ENCODE assay signal across 20 cellular contexts in genomic region chr7:164882-165660, GRCh38. TPM values are rescaled to one million over a fixed set of nuclear protein-coding genes. Genes with fewer than 3 reads are reported as not detected.
DNase-seq lines count a peak whose midpoint lies in the region; ATAC-seq and TF ChIP-seq lines count a peak whose summit lies in the region.
"Had no signal": no experiment of that assay in that cellular context is flagged by ENCODE, and none has a peak within 500 bp of the region (broad histone marks: within the 10 kb centered on the region; RNA-seq: fewer than 3 reads in every experiment).

No MANE protein-coding gene starts in this region.

- H3K4me3 ChIP-seq in BE2C (ENCODE audit: low read depth, low read length) (no peak overlapping the region), PC-3 (ENCODE audit: low read length) (no peak overlapping the region)
- H3K4me3 ChIP-seq: esophagus squamous epithelium had no signal

- H3K27ac ChIP-seq in PC-3 (ENCODE audit: low read length), result no peak overlapping the region

- no peaks in the 10 kb centered on the region for H3K9me3 Mint-ChIP-seq in MCF 10A (ENCODE audit: unreplicated experiment)
- no peaks in the 10 kb centered on the region for H3K9me3 Mint-ChIP-seq in activated CD4-positive, alpha-beta T cell treated with anti-CD3 and anti-CD28 coated beads for 36 hours (ENCODE audit: low read depth)
- H3K9me3 Mint-ChIP-seq: activated T-cell treated with anti-CD3 and anti-CD28 coated beads, Interleukin-2, amount 50 U/mL, for 24 hours; CD8-positive, alpha-beta T cell; central memory CD8-positive, alpha-beta T cell; naive B cell; T-cell had no signal

- H3K9me3 ChIP-seq in BE2C (no peaks in the 10 kb centered on the region), PC-3 (ENCODE audit: low read length) (no peaks in the 10 kb centered on the region)
- H3K9me3 ChIP-seq: esophagus squamous epithelium had no signal

- no peaks in the 10 kb centered on the region for H3K36me3 ChIP-seq in BE2C
- H3K36me3 ChIP-seq in PC-3 (ENCODE audit: low read depth, low read length), result no peaks in the 10 kb centered on the region
- H3K36me3 ChIP-seq: esophagus squamous epithelium had no signal

- peaks cover 67% of the 10 kb centered on the region for H3K27me3 Mint-ChIP-seq in MCF 10A (ENCODE audit: insufficient read depth, unreplicated experiment)
- H3K27me3 Mint-ChIP-seq in activated CD4-positive, alpha-beta T cell treated with anti-CD3 and anti-CD28 coated beads for 36 hours, result peaks cover 18% of the 10 kb centered on the region

- POLR2A ChIA-PET in PC-3 (lab: Charles Lee; ENCODE audit: unreplicated experiment) (no interaction called here), MCF 10A (lab: Yijun Ruan, JAX) (no interaction called here)
- POLR2A ChIA-PET in activated CD4-positive, alpha-beta T cell treated with anti-CD3 and anti-CD28 coated beads for 36 hours (lab: Charles Lee), result no interaction called here

- TF ChIP-seq CTCF in BE2C (IDR thresholded peaks at IDR 0.05; ENCODE audit: low read depth, low read length), result no peak
- no peak for TF ChIP-seq CTCF in PC-3 (conservative IDR thresholded peaks at IDR 0.05; ENCODE audit: low read depth, low read length)
- TF ChIP-seq CTCF in MCF 10A (IDR thresholded peaks at IDR 0.05; ENCODE audit: unreplicated experiment), result no peak

- no peak overlapping the region for H3K27ac Mint-ChIP-seq in MCF 10A (ENCODE audit: low read depth, unreplicated experiment)
- H3K27ac Mint-ChIP-seq in activated CD4-positive, alpha-beta T cell treated with anti-CD3 and anti-CD28 coated beads for 36 hours, result no peak overlapping the region
- H3K27ac Mint-ChIP-seq: activated T-cell treated with anti-CD3 and anti-CD28 coated beads, Interleukin-2, amount 50 U/mL, for 24 hours; CD8-positive, alpha-beta T cell; naive B cell; T-cell had no signal

- no peaks in the 10 kb centered on the region for H3K4me1 Mint-ChIP-seq in MCF 10A (ENCODE audit: insufficient read depth, unreplicated experiment)
- no peaks in the 10 kb centered on the region for H3K4me1 Mint-ChIP-seq in activated CD4-positive, alpha-beta T cell treated with anti-CD3 and anti-CD28 coated beads for 36 hours
- H3K4me1 Mint-ChIP-seq: T-cell had no signal

- H4K20me1 ChIP-seq in PC-3 (ENCODE audit: low read length), result no peaks in the 10 kb centered on the region

- intact Hi-C loops in PC-3 (cut with micrococcal nuclease), result no loop called here
- intact Hi-C loops in MCF 10A (cut with micrococcal nuclease), result no loop called here
- intact Hi-C loops in activated CD4-positive, alpha-beta T cell treated with anti-CD3 and anti-CD28 coated beads for 36 hours (cut with DNase I, micrococcal nuclease), result no loop called here

- peak; percentile 3 for DNase-seq in BE2C
- no peak for DNase-seq in PC-3
- DNase-seq in iPS-NIHi11 (ENCODE audit: low spot score), result peak; percentile 9
- peak; percentile 34 for DNase-seq in pons (ENCODE audit: low spot score)
- no peak for DNase-seq in DMS153 (lab: John Stamatoyannopoulos, UW)
- no peak for DNase-seq in KG1 (lab: John Stamatoyannopoulos, UW)
- no peak for DNase-seq in MCF 10A (ENCODE audit: unreplicated experiment)
- DNase-seq in activated CD4-positive, alpha-beta T cell treated with anti-CD3 and anti-CD28 coated beads for 36 hours, result no peak
- DNase-seq: activated CD4-positive, alpha-beta T cell treated with anti-CD3 and anti-CD28 coated beads, Interleukin-2, amount 50 U/mL, for 48 hours; activated naive CD4-positive, alpha-beta T cell treated with Interleukin-2 at 50 U/mL for 16 hours; activated T-cell treated with anti-CD3 and anti-CD28 coated beads, Interleukin-2, amount 50 U/mL, for 24 hours; CD8-positive, alpha-beta T cell; effector CD4-positive, alpha-beta T cell; esophagus squamous epithelium; naive B cell; NCI-H1092; NCI-H2029 treated with DMSO at 0.1 percent for 48 hours; NCI-H510A; T-cell had no signal

- CTCF ChIA-PET in PC-3 (lab: Charles Lee), result interaction anchor here (0.7 kb wide), 1 partner anchor 61 kb away, joined by 3 read pairs; no protein-coding TSS in a partner anchor
- CTCF ChIA-PET in MCF 10A (lab: Yijun Ruan, JAX), result no interaction called here
- CTCF ChIA-PET in activated CD4-positive, alpha-beta T cell treated with anti-CD3 and anti-CD28 coated beads for 36 hours (lab: Charles Lee), result no interaction called here

- no peaks in the 10 kb centered on the region for H3F3A ChIP-seq in PC-3 (ENCODE audit: low read length, unreplicated experiment)

- H3K4me1 ChIP-seq in BE2C, result no peaks in the 10 kb centered on the region
- 0 out of 2 replicates have a peak, but pooled peaks cover 5% of the 10 kb centered on the region for H3K4me1 ChIP-seq in PC-3 (ENCODE audit: insufficient read depth, low read length)

- H3K9ac ChIP-seq in PC-3 (ENCODE audit: low read length), result no peak overlapping the region

- H3K4me3 Mint-ChIP-seq in MCF 10A (ENCODE audit: unreplicated experiment), result no peak overlapping the region
- no peak overlapping the region for H3K4me3 Mint-ChIP-seq in activated CD4-positive, alpha-beta T cell treated with anti-CD3 and anti-CD28 coated beads for 36 hours
- H3K4me3 Mint-ChIP-seq: activated T-cell treated with anti-CD3 and anti-CD28 coated beads, Interleukin-2, amount 50 U/mL, for 24 hours; CD8-positive, alpha-beta T cell; central memory CD8-positive, alpha-beta T cell; naive B cell; T-cell had no signal

- BruUV-seq in PC-3 (replicated peaks; lab: Mats Ljungman, UMichigan) (no TSS peak), MCF 10A (replicated peaks; lab: Mats Ljungman, UMichigan) (no TSS peak)

- H3K4me2 ChIP-seq in PC-3 (ENCODE audit: low read length), result no peak overlapping the region

- ATAC-seq in PC-3, result peak; percentile 38
- ATAC-seq in activated CD4-positive, alpha-beta T cell treated with anti-CD3 and anti-CD28 coated beads for 36 hours, result no peak
- ATAC-seq: CD8-positive, alpha-beta T cell; T-cell had no signal

- H3K9me2 ChIP-seq in PC-3 (replicated peaks; ENCODE audit: low read length), result no peaks in the 10 kb centered on the region

- 0 out of 2 replicates have a peak overlapping the region, but pooled peaks have one; percentile 34 for H2AFZ ChIP-seq in PC-3 (ENCODE audit: low read length)

- peaks cover 15% of the 10 kb centered on the region for H3K27me3 ChIP-seq in BE2C
- H3K27me3 ChIP-seq in PC-3 (ENCODE audit: low read length), result no peaks in the 10 kb centered on the region; the same call in 1 of the 2 replicates

- no peaks in the 10 kb centered on the region for H3K79me2 ChIP-seq in PC-3 (ENCODE audit: low read length)

- no peaks in the 10 kb centered on the region for H3K36me3 Mint-ChIP-seq in MCF 10A (ENCODE audit: insufficient read depth, unreplicated experiment)
- no peaks in the 10 kb centered on the region for H3K36me3 Mint-ChIP-seq in activated CD4-positive, alpha-beta T cell treated with anti-CD3 and anti-CD28 coated beads for 36 hours (ENCODE audit: low read depth)
- H3K36me3 Mint-ChIP-seq: CD8-positive, alpha-beta T cell; naive B cell; T-cell had no signal

RNA-seq across cellular contexts. Expression of gene FAM20C, which starts 27.3 kb away (rescaled TPM):
- polyA plus RNA-seq in BE2C (2012; ENCODE audit: insufficient read depth, insufficient read length, low read depth), result 9.4 TPM
- total RNA-seq in PC-3 (2014; rRNA removed), result 87.9 and 119 TPM in 2 replicates
- total RNA-seq in MCF 10A (2022), result 8.8 and 14.2 TPM in 2 replicates
- total RNA-seq in activated CD4-positive, alpha-beta T cell treated with anti-CD3 and anti-CD28 coated beads for 36 hours, result under 1 TPM; 0.21 to 0.59 TPM

Comparison
In these comparisons a context has a peak if more than half of its experiments do, and no peak if none do; other contexts are left out.
1. DNase-seq: peak in BE2C (single experiment), iPS-NIHi11 (single experiment) and pons (single experiment); none in PC-3 (single experiment), DMS153 (single experiment), KG1 (single experiment), MCF 10A (single experiment) and activated CD4-positive, alpha-beta T cell treated with anti-CD3 and anti-CD28 coated beads for 36 hours (single experiment).